In genomic region chr4:165872443-165873297, GRCh38 we compare ENCODE assay signal across 8 cellular contexts. TPM values are rescaled to one million over a fixed set of nuclear protein-coding genes. Genes with fewer than 3 reads are reported as not detected.
DNase-seq lines count a peak whose midpoint lies in the region; TF ChIP-seq lines count a peak whose summit lies in the region.

Gene TLL1 (plus strand): TSS chr4:165873237. CDS start chr4:165873905, 668 bp downstream.

- peak within 1 kb of the TSS; percentile 56 for H3K56ac ChIP-seq in mesendoderm (ENCODE audit: low read length)

- no peak within 1 kb of the TSS for H3K18ac ChIP-seq in mesendoderm (ENCODE audit: low read length)

- H3K79me1 ChIP-seq in mesendoderm (ENCODE audit: low read length), result no peaks in the 10 kb centered on the region

- no peak within 1 kb of the TSS for H2BK120ac ChIP-seq in mesendoderm (ENCODE audit: low read depth, low read length)

- WGBS in mesendoderm (ENCODE audit: extremely low coverage, insufficient coverage, low lambda C conversion rate), result no CpG with 5 or more reads among the region's 25 CpGs

- H4K8ac ChIP-seq in mesendoderm (ENCODE audit: low read depth, low read length), result no peak within 1 kb of the TSS

- H4K5ac ChIP-seq in mesendoderm (ENCODE audit: low read length), result no peak within 1 kb of the TSS

- DNase-seq in AG20443 (ENCODE audit: low spot score), result peak; percentile 29
- DNase-seq in LNCaP clone FGC (ENCODE audit: low read depth), result no peak
- no peak for DNase-seq in coronary artery (ENCODE audit: low spot score)
- DNase-seq in mesendoderm, result peak; percentile 41
- no peak for DNase-seq in NAMALWA (ENCODE audit: low spot score)
- DNase-seq in GM10266 (ENCODE audit: extremely low spot score), result no peak
- DNase-seq in NOMO-1 treated with DMSO at 0.1 percent for 48 hours (lab: John Stamatoyannopoulos, UW; ENCODE audit: unreplicated experiment), result no peak
- DNase-seq in NCI-H2029 treated with DMSO at 0.1 percent for 48 hours (lab: John Stamatoyannopoulos, UW), result no peak

- no peaks in the 10 kb centered on the region for H3K79me2 ChIP-seq in mesendoderm (ENCODE audit: control insufficient read depth, insufficient read depth, low read length)

- H2AK5ac ChIP-seq in mesendoderm (ENCODE audit: low read length), result no peak within 1 kb of the TSS

- no peaks in the 10 kb centered on the region for H3K36me3 ChIP-seq in mesendoderm (ENCODE audit: control insufficient read depth, insufficient read depth, low read length)

- H3K4me2 ChIP-seq in mesendoderm (ENCODE audit: low read length), result peak within 1 kb of the TSS; percentile 94

- H3K9ac ChIP-seq in mesendoderm (ENCODE audit: low read length), result peak within 1 kb of the TSS; percentile 15

- H3K27ac ChIP-seq in coronary artery (peak within 1 kb of the TSS in 1 of 2 donors; percentile 38), mesendoderm (ENCODE audit: low read depth, low read length) (no peak within 1 kb of the TSS)

- peak within 1 kb of the TSS; percentile 66 for H3K23ac ChIP-seq in mesendoderm (ENCODE audit: low read length)

- no peak within 1 kb of the TSS for H2BK5ac ChIP-seq in mesendoderm (ENCODE audit: low read length)

- no peak within 1 kb of the TSS for H2BK15ac ChIP-seq in mesendoderm (replicated peaks; ENCODE audit: low read depth)

- no peaks in the 10 kb centered on the region for H3K4me1 ChIP-seq in mesendoderm (ENCODE audit: control insufficient read depth, low read depth, low read length)

- H3K4me3 ChIP-seq in LNCaP clone FGC (ENCODE audit: low read depth, low read length), result peak within 1 kb of the TSS; percentile 54
- H3K4me3 ChIP-seq in coronary artery, result peak within 1 kb of the TSS; percentile 78
- peak within 1 kb of the TSS; percentile 39 for H3K4me3 ChIP-seq in mesendoderm (ENCODE audit: low read length)

- no peak for TF ChIP-seq CTCF in LNCaP clone FGC (IDR thresholded peaks at IDR 0.05; ENCODE audit: control insufficient read depth, extremely low read depth, insufficient read depth)
- TF ChIP-seq CTCF in coronary artery (IDR thresholded peaks at IDR 0.05), result no peak
- no peak for TF ChIP-seq CTCF in GM10266 (IDR thresholded peaks at IDR 0.05; ENCODE audit: control insufficient read depth, insufficient read depth, low read depth, missing control alignments)

- H3K4ac ChIP-seq in mesendoderm (ENCODE audit: low read depth, low read length), result no peak within 1 kb of the TSS

- H3K27me3 ChIP-seq in mesendoderm (ENCODE audit: insufficient read depth, low read length, poor library complexity), result peaks cover 14% of the 10 kb centered on the region

RNA-seq across cellular contexts. Expression of gene TLL1, which starts in this region (rescaled TPM):
- 0.08 TPM for polyA plus RNA-seq in mesendoderm (2013, experiment 1 of 2)
- polyA plus RNA-seq in mesendoderm (2013, experiment 2 of 2), result 0.11 TPM

Comparison
In these comparisons a context has a peak if more than half of its experiments do, and no peak if none do; other contexts are left out.
1. DNase-seq: peak in AG20443 (single experiment) and mesendoderm (single experiment); none in LNCaP clone FGC (single experiment), coronary artery (single experiment), NAMALWA (single experiment), GM10266 (single experiment), NOMO-1 treated with DMSO at 0.1 percent for 48 hours (single experiment) and NCI-H2029 treated with DMSO at 0.1 percent for 48 hours (single experiment).
2. Peak in every context shown above with its lines, with median percentiles within 50 percentile points of each other: H3K4me3 ChIP-seq.